ENCODE assay signal across 17 cellular contexts in the genomic region with DNA sequence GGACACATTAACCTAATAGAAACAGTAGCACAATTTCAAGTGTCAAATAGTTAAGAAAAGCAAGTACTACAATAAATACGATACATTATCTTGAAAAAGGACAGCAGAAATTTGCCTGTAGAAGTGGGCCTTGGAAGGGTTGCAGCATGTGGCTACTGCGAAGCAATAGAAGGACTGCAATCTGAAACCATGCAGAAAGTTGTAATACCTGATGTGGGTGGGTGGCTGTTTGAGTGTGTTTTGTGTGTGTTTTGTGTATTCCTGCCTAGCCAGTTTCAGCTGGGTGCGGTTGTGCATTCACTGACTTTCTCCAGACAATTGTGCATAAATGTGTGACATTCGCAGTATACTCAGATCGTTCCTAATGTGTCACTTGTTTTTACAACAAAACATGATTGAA.
DNase-seq lines count a peak whose midpoint lies in the region; ATAC-seq, FAIRE-seq and TF ChIP-seq lines count a peak whose summit lies in the region.
"Had no signal": no experiment of that assay in that cellular context is flagged by ENCODE, and none has a peak within 500 bp of the region (broad histone marks: within the 10 kb centered on the region; RNA-seq: fewer than 3 reads in every experiment).

No MANE protein-coding gene starts in this region.

- FAIRE-seq in GM12891 (lab: Jason Lieb, UNC) (no peak), bronchial epithelial cell (lab: Jason Lieb, UNC) (no peak)

- H2AFZ ChIP-seq in Loucy (ENCODE audit: low read length) (no peak overlapping the region), smooth muscle cell (ENCODE audit: low read depth) (no peak overlapping the region)
- H2AFZ ChIP-seq: PC-9 had no signal

- no peaks in the 10 kb centered on the region for H3K27me3 ChIP-seq in Loucy (ENCODE audit: insufficient read depth, low read length, poor library complexity, severe bottlenecking)
- no peaks in the 10 kb centered on the region for H3K27me3 ChIP-seq in bronchial epithelial cell (ENCODE audit: control insufficient read depth, insufficient read depth, low read length)
- no peaks in the 10 kb centered on the region for H3K27me3 ChIP-seq in smooth muscle cell (ENCODE audit: low read depth)
- H3K27me3 ChIP-seq: SJCRH30 had no signal

- H3K4me2 ChIP-seq in Loucy (ENCODE audit: low read depth, low read length, poor library complexity, severe bottlenecking) (peak overlapping the region; percentile 77), smooth muscle cell (peak overlapping the region; percentile 8)
- H3K4me2 ChIP-seq: PC-9 had no signal

- no peak for TF ChIP-seq POLR2A in GM12891 (IDR thresholded peaks at IDR 0.05; ENCODE audit: low read depth, low read length)

- ATAC-seq in GM18861 (IDR thresholded peaks at IDR 0.05; ENCODE audit: unreplicated experiment), result no peak

- peak overlapping the region; percentile 42 for H3K27ac ChIP-seq in smooth muscle cell (ENCODE audit: low read depth)
- H3K27ac ChIP-seq: PC-9, SJCRH30 had no signal

- H3K4me3 ChIP-seq in Loucy (ENCODE audit: low read length, poor library complexity, severe bottlenecking) (peak overlapping the region; percentile 61), bronchial epithelial cell (ENCODE audit: low read depth, low read length) (no peak overlapping the region), smooth muscle cell (no peak overlapping the region)
- H3K4me3 ChIP-seq: PC-9, SJCRH30 had no signal

- H3K79me2 ChIP-seq in Loucy (ENCODE audit: insufficient read depth, low read length) (peaks cover 70% of the 10 kb centered on the region), smooth muscle cell (ENCODE audit: low read depth) (peaks cover 81% of the 10 kb centered on the region)

- no peak for TF ChIP-seq CTCF in Loucy (conservative IDR thresholded peaks at IDR 0.05; ENCODE audit: low read length)
- no peak for TF ChIP-seq CTCF in bronchial epithelial cell (IDR thresholded peaks at IDR 0.05; ENCODE audit: insufficient read depth, low read length, severe bottlenecking)
- TF ChIP-seq CTCF in smooth muscle cell (IDR thresholded peaks at IDR 0.05; ENCODE audit: borderline replicate concordance, insufficient read depth, poor library complexity, severe bottlenecking), result no peak
- TF ChIP-seq CTCF in GM20000 (IDR thresholded peaks at IDR 0.05; ENCODE audit: extremely low read depth, missing control alignments), result no peak

- peaks cover 29% of the 10 kb centered on the region for H4K20me1 ChIP-seq in Loucy (ENCODE audit: insufficient read depth, low read length, poor library complexity, severe bottlenecking)
- H4K20me1 ChIP-seq in smooth muscle cell (ENCODE audit: low read depth), result peaks cover 76% of the 10 kb centered on the region

- H3K9me2 ChIP-seq in Loucy (replicated peaks; ENCODE audit: low read depth, low read length), result no peaks in the 10 kb centered on the region

- DNase-seq in GM12891 (ENCODE audit: insufficient read length, low spot score) (no peak), bronchial epithelial cell (ENCODE audit: low read depth) (peak; percentile 12), smooth muscle cell (lab: John Stamatoyannopoulos, UW; ENCODE audit: unreplicated experiment) (no peak), GM20000 (ENCODE audit: low spot score) (no peak), dedifferentiated amniotic fluid mesenchymal stem cell (ENCODE audit: extremely low spot score) (no peak)
- DNase-seq: CD4-positive, alpha-beta T cell; DMS53; GOT3; HFFc6; MM.1S; NCI-H1092 treated with DMSO at 0.1 percent for 48 hours; NCI-H1694; NCI-H748 treated with DMSO at 0.1 percent for 48 hours; PC-9; SJCRH30 had no signal

- no peak overlapping the region for H3K9ac ChIP-seq in Loucy (ENCODE audit: low read depth, low read length, poor library complexity, severe bottlenecking)
- H3K9ac ChIP-seq in smooth muscle cell (ENCODE audit: low read depth), result no peak overlapping the region

- H3K36me3 ChIP-seq in Loucy (ENCODE audit: insufficient read depth, low read length) (no peaks in the 10 kb centered on the region), bronchial epithelial cell (ENCODE audit: control insufficient read depth, insufficient read depth, low read length) (no peaks in the 10 kb centered on the region), smooth muscle cell (ENCODE audit: low read depth) (no peaks in the 10 kb centered on the region)

- no peaks in the 10 kb centered on the region for H3K9me3 ChIP-seq in Loucy (ENCODE audit: insufficient read depth, low read depth, low read length)
- H3K9me3 ChIP-seq in smooth muscle cell (replicated peaks; ENCODE audit: low read depth), result no peaks in the 10 kb centered on the region
- H3K9me3 ChIP-seq: SJCRH30 had no signal

- H3K4me1 ChIP-seq in Loucy (ENCODE audit: insufficient read depth, low read length, poor library complexity, severe bottlenecking), result peaks cover 48% of the 10 kb centered on the region
- peaks cover 29% of the 10 kb centered on the region for H3K4me1 ChIP-seq in smooth muscle cell (ENCODE audit: low read depth)

- H3F3A ChIP-seq in Loucy (ENCODE audit: low read depth) (peaks cover 16% of the 10 kb centered on the region), smooth muscle cell (ENCODE audit: low read depth) (peaks cover 5% of the 10 kb centered on the region)

- WGBS in smooth muscle cell (ENCODE audit: low lambda C conversion rate), result 83% methylated on average over 5 of the region's 5 CpGs

TF ChIP-seq in GM12891, 5 proteins besides CTCF, POLR2A, EP300 and RAD21:
- no peak for TF ChIP-seq PAX5 (IDR thresholded peaks at IDR 0.05; ENCODE audit: insufficient read depth, low read length, severe bottlenecking)
- TF ChIP-seq POLR2AphosphoS5 (IDR thresholded peaks at IDR 0.05; ENCODE audit: low read depth, low read length), result 0 out of 2 replicates have a peak, but pooled peaks have one; percentile 24
